1 cellular context compared by ENCODE assay signal in the genomic region with DNA sequence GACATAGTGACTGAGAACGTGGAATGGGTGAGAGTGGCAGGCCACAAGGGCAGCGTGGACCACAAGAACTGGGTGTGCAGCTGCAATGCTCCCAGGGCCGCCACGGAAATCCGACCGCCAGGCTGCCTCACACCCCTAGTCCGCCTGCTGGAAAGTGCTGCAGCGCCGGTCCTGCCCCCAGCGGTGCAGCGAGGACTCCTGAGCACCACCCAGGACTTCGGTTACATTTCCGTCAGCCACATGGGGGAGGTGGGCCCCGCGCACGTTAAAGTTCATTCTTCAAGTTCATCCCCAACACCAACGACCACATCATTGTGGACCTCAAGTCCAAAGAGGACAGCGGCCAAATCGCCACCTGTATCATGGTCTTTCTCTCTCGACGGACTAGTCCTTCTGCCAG.
TF ChIP-seq lines count a peak whose summit lies in the region.

No MANE protein-coding gene starts in this region.

TF ChIP-seq in K562, 482 proteins besides CTCF, POLR2A, EP300 and RAD21 (continued from another document):
- TF ChIP-seq, protein P1, sequence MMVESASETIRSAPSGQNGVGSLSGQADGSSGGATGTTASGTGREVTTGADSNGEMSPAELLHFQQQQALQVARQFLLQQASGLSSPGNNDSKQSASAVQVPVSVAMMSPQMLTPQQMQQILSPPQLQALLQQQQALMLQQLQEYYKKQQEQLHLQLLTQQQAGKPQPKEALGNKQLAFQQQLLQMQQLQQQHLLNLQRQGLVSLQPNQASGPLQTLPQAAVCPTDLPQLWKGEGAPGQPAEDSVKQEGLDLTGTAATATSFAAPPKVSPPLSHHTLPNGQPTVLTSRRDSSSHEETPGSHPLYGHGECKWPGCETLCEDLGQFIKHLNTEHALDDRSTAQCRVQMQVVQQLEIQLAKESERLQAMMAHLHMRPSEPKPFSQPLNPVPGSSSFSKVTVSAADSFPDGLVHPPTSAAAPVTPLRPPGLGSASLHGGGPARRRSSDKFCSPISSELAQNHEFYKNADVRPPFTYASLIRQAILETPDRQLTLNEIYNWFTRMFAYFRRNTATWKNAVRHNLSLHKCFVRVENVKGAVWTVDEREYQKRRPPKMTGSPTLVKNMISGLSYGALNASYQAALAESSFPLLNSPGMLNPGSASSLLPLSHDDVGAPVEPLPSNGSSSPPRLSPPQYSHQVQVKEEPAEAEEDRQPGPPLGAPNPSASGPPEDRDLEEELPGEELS (CRISPR knock-in tag; IDR thresholded peaks at IDR 0.05; ENCODE audit: borderline replicate concordance), result peak; percentile 61; the same call in 1 of the 2 replicates
- TF ChIP-seq RNF2 (IDR thresholded peaks at IDR 0.05) (peak; percentile 80), ZNF263 (CRISPR knock-in tag; IDR thresholded peaks at IDR 0.05; ENCODE audit: borderline replicate concordance) (peak; percentile 63; the same call in 1 of the 2 replicates), ZNF707 (CRISPR knock-in tag; conservative IDR thresholded peaks at IDR 0.05) (no peak), SREBF2 (CRISPR knock-in tag; IDR thresholded peaks at IDR 0.05) (no peak), ETV5 (CRISPR knock-in tag; IDR thresholded peaks at IDR 0.05; ENCODE audit: low read depth) (no peak), CBFA2T3 (IDR thresholded peaks at IDR 0.05) (no peak), CREB3L1 (IDR thresholded peaks at IDR 0.05; ENCODE audit: borderline replicate concordance, low read depth) (peak; percentile 64; the same call in 1 of the 2 replicates), MIER1 (IDR thresholded peaks at IDR 0.05; ENCODE audit: low read depth) (no peak), ZNF3 (CRISPR knock-in tag; IDR thresholded peaks at IDR 0.05) (no peak), ZSCAN29 (IDR thresholded peaks at IDR 0.05) (no peak), HMGXB4 (CRISPR knock-in tag; IDR thresholded peaks at IDR 0.05) (peak; percentile 97), ZFP36 (IDR thresholded peaks at IDR 0.05; ENCODE audit: low read depth, low read length, partially characterized antibody) (no peak), KDM1A (IDR thresholded peaks at IDR 0.05) (no peak), SMAD2 (IDR thresholded peaks at IDR 0.05; ENCODE audit: low read depth, low read length) (no peak), SNIP1 (IDR thresholded peaks at IDR 0.05; ENCODE audit: low read depth) (peak; percentile 80), SAP30 (IDR thresholded peaks at IDR 0.05; ENCODE audit: borderline replicate concordance, insufficient read depth, low read depth, low read length, poor library complexity, severe bottlenecking) (no peak), ZNF311 (CRISPR knock-in tag; IDR thresholded peaks at IDR 0.05) (no peak), XRCC4 (IDR thresholded peaks at IDR 0.05; ENCODE audit: extremely low read depth, insufficient read depth, insufficient read length) (no peak), MAZ (CRISPR knock-in tag; conservative IDR thresholded peaks at IDR 0.05 in 1 of 2, IDR thresholded peaks at IDR 0.05 in 1 of 2) (peak in 1 of 2 experiments; percentile 66; a peak in 1 of 4 replicates), GATAD2B (IDR thresholded peaks at IDR 0.05; ENCODE audit: borderline replicate concordance) (no peak), FOXA3 (CRISPR knock-in tag; conservative IDR thresholded peaks at IDR 0.05 in 1 of 2, IDR thresholded peaks at IDR 0.05 in 1 of 2) (no peak), LCOR (CRISPR knock-in tag; IDR thresholded peaks at IDR 0.05) (peak; percentile 24; the same call in 1 of the 2 replicates), CTCFL (IDR thresholded peaks at IDR 0.05; ENCODE audit: borderline replicate concordance, insufficient read depth, low read depth, low read length, poor library complexity, severe bottlenecking) (peak; percentile 98)
- TF ChIP-seq, protein P2, sequence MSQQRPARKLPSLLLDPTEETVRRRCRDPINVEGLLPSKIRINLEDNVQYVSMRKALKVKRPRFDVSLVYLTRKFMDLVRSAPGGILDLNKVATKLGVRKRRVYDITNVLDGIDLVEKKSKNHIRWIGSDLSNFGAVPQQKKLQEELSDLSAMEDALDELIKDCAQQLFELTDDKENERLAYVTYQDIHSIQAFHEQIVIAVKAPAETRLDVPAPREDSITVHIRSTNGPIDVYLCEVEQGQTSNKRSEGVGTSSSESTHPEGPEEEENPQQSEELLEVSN (IDR thresholded peaks at IDR 0.05; ENCODE audit: borderline replicate concordance in 1 of 2, extremely low read depth in 1 of 2, insufficient read depth in 1 of 2, insufficient read length in 1 of 2, low read depth in 1 of 2, low read length in 1 of 2, poor library complexity in 1 of 2, severe bottlenecking in 1 of 2), result peak; percentile 93 to 98
